In the genomic region with DNA sequence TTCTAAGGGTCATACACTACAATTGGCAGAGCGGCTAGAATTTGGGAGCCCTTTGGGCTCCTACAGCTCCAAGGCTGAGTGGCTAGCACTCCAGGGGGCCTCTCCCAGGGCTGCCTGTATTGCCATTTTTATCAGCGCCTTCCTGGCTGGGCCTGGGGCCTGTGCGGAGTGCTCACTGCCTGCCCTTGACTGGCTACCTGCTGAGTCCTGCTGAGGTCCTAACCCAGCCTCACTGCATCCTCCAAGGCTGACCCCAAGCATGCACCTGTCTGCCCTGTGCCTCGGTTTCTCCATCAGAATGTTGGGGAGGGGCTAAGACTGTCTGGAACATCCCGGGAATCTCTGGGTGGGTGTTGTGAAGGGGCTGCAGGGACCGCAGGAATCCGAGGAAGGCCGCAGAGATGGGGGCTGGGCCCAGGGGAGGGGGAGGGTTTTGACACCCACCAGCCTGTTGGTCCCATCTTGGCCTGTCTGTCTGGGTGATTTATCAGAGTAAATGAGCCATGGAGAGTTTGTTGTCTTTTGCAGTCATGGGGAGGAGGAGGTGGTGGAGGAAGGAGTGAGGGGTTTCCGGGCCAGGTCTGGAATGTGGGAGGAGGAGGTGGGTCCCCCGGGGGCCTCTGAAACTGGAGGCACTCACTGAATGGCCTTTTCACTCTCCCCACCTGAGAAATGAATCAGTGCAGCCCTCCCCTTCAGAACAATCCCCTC, we compare ENCODE assay signal across 12 cellular contexts. TPM values are rescaled to one million over a fixed set of nuclear protein-coding genes. Genes with fewer than 3 reads are reported as not detected.
A peak's percentile ranks its signal among the peaks of the same experiment; 100 is the strongest.
DNase-seq lines count a peak whose midpoint lies in the region; ATAC-seq, FAIRE-seq and TF ChIP-seq lines count a peak whose summit lies in the region.
"Had no signal": no experiment of that assay in that cellular context is flagged by ENCODE, and none has a peak within 500 bp of the region (broad histone marks: within the 10 kb centered on the region; RNA-seq: fewer than 3 reads in every experiment).

No MANE protein-coding gene starts in this region.

- peak; percentile 13 for FAIRE-seq in urothelium cell line (lab: Jason Lieb, UNC)
- FAIRE-seq: GM19239 had no signal

- H3K9me3 ChIP-seq in heart left ventricle: no peaks in the 10 kb centered on the region

- H3K36me3 Mint-ChIP-seq in nephron (ENCODE audit: low read depth): peaks cover 15% of the 10 kb centered on the region
- H3K36me3 Mint-ChIP-seq in activated T-cell treated with anti-CD3 and anti-CD28 coated beads, Interleukin-2, amount 50 U/mL, for 4 hours (ENCODE audit: insufficient read depth): no peaks in the 10 kb centered on the region

- H3K27ac ChIP-seq in heart left ventricle: peak overlapping the region; percentile 27 to 92 (median 84)
- peak overlapping the region; percentile 94 for H3K27ac ChIP-seq in epithelial cell of prostate

- H3K4me3 ChIP-seq in heart left ventricle: peak overlapping the region in 1 of 12 donors; percentile 15

- DNase-seq in heart left ventricle (no peak), left ventricle myocardium superior (no peak), epithelial cell of prostate (ENCODE audit: low read depth, low spot score) (no peak), urothelium cell line (ENCODE audit: low spot score) (no peak), NCI-H446 treated with DMSO at 0.1 percent for 48 hours (lab: John Stamatoyannopoulos, UW) (no peak)
- no peak for DNase-seq in activated T-cell treated with anti-CD3 and anti-CD28 coated beads, Interleukin-2, amount 50 U/mL, for 4 hours
- DNase-seq: NCI-H2029 treated with DMSO at 0.1 percent for 48 hours had no signal

- H3K4me3 Mint-ChIP-seq in nephron: peak overlapping the region; percentile 70 to 75 (median 73)
- H3K4me3 Mint-ChIP-seq in activated T-cell treated with anti-CD3 and anti-CD28 coated beads, Interleukin-2, amount 50 U/mL, for 4 hours: no peak overlapping the region

- H3K9me3 Mint-ChIP-seq in nephron: no peaks in the 10 kb centered on the region
- H3K9me3 Mint-ChIP-seq in activated T-cell treated with anti-CD3 and anti-CD28 coated beads, Interleukin-2, amount 50 U/mL, for 4 hours: no peaks in the 10 kb centered on the region

- H3K4me1 Mint-ChIP-seq in nephron: peaks cover 59% of the 10 kb centered on the region
- no peaks in the 10 kb centered on the region for H3K4me1 Mint-ChIP-seq in activated T-cell treated with anti-CD3 and anti-CD28 coated beads, Interleukin-2, amount 50 U/mL, for 4 hours (ENCODE audit: low read depth)

- H3K27me3 Mint-ChIP-seq in nephron (ENCODE audit: low read depth): peaks cover 4% of the 10 kb centered on the region
- H3K27me3 Mint-ChIP-seq in activated T-cell treated with anti-CD3 and anti-CD28 coated beads, Interleukin-2, amount 50 U/mL, for 4 hours (ENCODE audit: low read depth): peaks cover 2% of the 10 kb centered on the region

- H3K36me3 ChIP-seq in heart left ventricle: no peaks in the 10 kb centered on the region

- H3K4me1 ChIP-seq in heart left ventricle: peaks cover 29 to 99% (median 87%) of the 10 kb centered on the region in 12 donors

- TF ChIP-seq CTCF in heart left ventricle (IDR thresholded peaks at IDR 0.05) (no peak), nephron (IDR thresholded peaks at IDR 0.05; ENCODE audit: unreplicated experiment in 3 of 3) (no peak)

- no peaks in the 10 kb centered on the region for H3K27me3 ChIP-seq in heart left ventricle

- intact Hi-C loops in heart left ventricle (cut with DNase I): no loop called here
- intact Hi-C loops in left ventricle myocardium superior (cut with micrococcal nuclease): no loop called here

- peak overlapping the region; percentile 92 to 95 (median 94) for H3K27ac Mint-ChIP-seq in nephron

- no peak for TF ChIP-seq POLR2A in heart left ventricle (IDR thresholded peaks at IDR 0.05)

- ATAC-seq in heart left ventricle: no peak
- no peak for ATAC-seq in left ventricle myocardium superior
- ATAC-seq in activated T-cell treated with anti-CD3 and anti-CD28 coated beads, Interleukin-2, amount 50 U/mL, for 4 hours: no peak
- ATAC-seq in GM21825 (IDR thresholded peaks at IDR 0.05; ENCODE audit: unreplicated experiment): no peak

- WGBS in heart left ventricle, 4 donors: 53 to 68% (median 60%) methylated on average over 9 to 10 of the region's 10 CpGs

RNA-seq across cellular contexts. Expression of gene SEMA3F, which starts 11.3 kb away (rescaled TPM):
- total RNA-seq in heart left ventricle: 10 to 100 TPM in 6 of 9 donors, 1 to 10 TPM in 3; 6.1 to 94.1 (median 11.3) TPM
- 10 to 100 TPM in 1 of 2 donors, 1 to 10 TPM in 1; 9.3 to 23.9 TPM for polyA plus RNA-seq in heart left ventricle
- total RNA-seq in left ventricle myocardium superior: 11.4 TPM
- total RNA-seq in activated T-cell treated with anti-CD3 and anti-CD28 coated beads, Interleukin-2, amount 50 U/mL, for 4 hours: under 1 TPM; 0.19 to 0.24 (median 0.23) TPM

RNA-seq across cellular contexts. Expression of gene GNAT1, which starts 24.9 kb away (rescaled TPM):
- total RNA-seq in heart left ventricle: under 1 TPM in 1 of 9 donors, not detected in 8; 0.40 TPM
- not detected for polyA plus RNA-seq in heart left ventricle
- not detected for total RNA-seq in left ventricle myocardium superior
- total RNA-seq in activated T-cell treated with anti-CD3 and anti-CD28 coated beads, Interleukin-2, amount 50 U/mL, for 4 hours: not detected
- total RNA-seq: activated CD8-positive, alpha-beta memory T cell treated with anti-CD3 and anti-CD28 coated beads for 36 hours; aorta had no signal
- polyA plus RNA-seq: aorta had no signal

RNA-seq across cellular contexts. Expression of gene SLC38A3, which starts 38.6 kb away (rescaled TPM):
- 10 to 100 TPM in 3 of 9 donors, 1 to 10 TPM in 6; 3.6 to 14.8 (median 8.4) TPM for total RNA-seq in heart left ventricle
- 1 to 10 TPM; 1.0 to 8.8 TPM for polyA plus RNA-seq in heart left ventricle
- 10.4 TPM for total RNA-seq in left ventricle myocardium superior
- total RNA-seq in activated T-cell treated with anti-CD3 and anti-CD28 coated beads, Interleukin-2, amount 50 U/mL, for 4 hours: under 1 TPM in 2 of 3 donors, not detected in 1; 0.08 to 0.52 TPM

Comparison
In these comparisons a context has a peak if more than half of its experiments do, and no peak if none do; other contexts are left out.
1. RNA of gene SEMA3F, which starts 11.3 kb away (total RNA-seq): 11.4 TPM in left ventricle myocardium superior (single experiment) and 6.1 to 94.1 TPM in heart left ventricle; 0.19 to 0.24 TPM in activated T-cell treated with anti-CD3 and anti-CD28 coated beads, Interleukin-2, amount 50 U/mL, for 4 hours; every median in the first group is over 4 times any median in the second.